In genomic region chr7:129865093-129865931, GRCh38 we compare ENCODE assay signal across 10 cellular contexts.
A peak's percentile ranks its signal among the peaks of the same experiment; 100 is the strongest.
DNase-seq lines count a peak whose midpoint lies in the region; TF ChIP-seq lines count a peak whose summit lies in the region.
"Had no signal": no experiment of that assay in that cellular context is flagged by ENCODE, and none has a peak within 500 bp of the region (broad histone marks: within the 10 kb centered on the region; RNA-seq: fewer than 3 reads in every experiment).

No MANE protein-coding gene starts in this region.

- TF ChIP-seq CTCF in KMS-11 (conservative IDR thresholded peaks at IDR 0.05; ENCODE audit: low read depth, low read length), result no peak
- no peak for TF ChIP-seq CTCF in ascending aorta (IDR thresholded peaks at IDR 0.05)
- no peak for TF ChIP-seq CTCF in testis (IDR thresholded peaks at IDR 0.05)

- H3K79me2 ChIP-seq in KMS-11 (ENCODE audit: insufficient read depth, low read depth), result peaks cover 17% of the 10 kb centered on the region

- no peak for DNase-seq in ascending aorta (ENCODE audit: low spot score in 2 of 2)
- peak; percentile 58 for DNase-seq in iris pigment epithelial cell (ENCODE audit: low read depth)
- DNase-seq in testis, result no peak
- no peak for DNase-seq in stimulated activated CD4-positive, alpha-beta T cell treated with anti-CD3 and anti-CD28 coated beads, Interleukin-4, amount 100 ng/mL, for 24 hours
- DNase-seq in NCI-H2081 treated with DMSO at 0.1 percent for 48 hours (lab: John Stamatoyannopoulos, UW), result no peak
- no peak for DNase-seq in SIG-M5 treated with dmso at 0.1 percent for 504 hours (lab: John Stamatoyannopoulos, UW; ENCODE audit: unreplicated experiment)
- DNase-seq: DMS53, lower lobe of right lung, NCI-H1930 had no signal

- H3K4me3 ChIP-seq in KMS-11 (IDR thresholded peaks at IDR 0.05; ENCODE audit: insufficient read depth, low read depth, low read length) (no peak overlapping the region), ascending aorta (peak overlapping the region in 1 of 2 donors; percentile 41), testis (no peak overlapping the region)
- H3K4me3 ChIP-seq: lower lobe of right lung had no signal

- H3K9me3 ChIP-seq in ascending aorta (no peaks in the 10 kb centered on the region), testis (no peaks in the 10 kb centered on the region)
- H3K9me3 ChIP-seq: lower lobe of right lung had no signal

- no peak overlapping the region for H3K9ac ChIP-seq in KMS-11

- H2AFZ ChIP-seq in KMS-11 (ENCODE audit: low read depth), result no peak overlapping the region

- H3K36me3 ChIP-seq in KMS-11 (ENCODE audit: insufficient read depth) (no peaks in the 10 kb centered on the region), ascending aorta (no peaks in the 10 kb centered on the region), testis (ENCODE audit: low read depth, missing control alignments) (no peaks in the 10 kb centered on the region)
- H3K36me3 ChIP-seq: lower lobe of right lung had no signal

- H3K27ac ChIP-seq in KMS-11 (no peak overlapping the region), ascending aorta (peak overlapping the region; percentile 88 to 96), testis (peak overlapping the region; percentile 41 to 68)

- H3K27me3 ChIP-seq in KMS-11 (ENCODE audit: insufficient read depth, low read depth) (no peaks in the 10 kb centered on the region), ascending aorta (no peaks in the 10 kb centered on the region), testis (no peaks in the 10 kb centered on the region)

- WGBS in testis, 2 donors, result 80 to 83% methylated on average over 4 of the region's 4 CpGs

- intact Hi-C loops in ascending aorta (cut with DNase I) (loop anchor here (2.0 to 10.0 kb wide), 2 partner anchors 83 to 1029 kb away; no protein-coding TSS in a partner anchor), testis (cut with DNase I; ENCODE audit: low total_unique reads) (no loop called here)

- peaks cover 3% of the 10 kb centered on the region; the same call in 1 of the 2 replicates for H4K20me1 ChIP-seq in KMS-11 (ENCODE audit: insufficient read depth)

- H3K4me1 ChIP-seq in KMS-11 (ENCODE audit: low read depth, poor library complexity, severe bottlenecking), result peaks cover 51% of the 10 kb centered on the region
- H3K4me1 ChIP-seq in ascending aorta, result peaks cover 13 to 79% of the 10 kb centered on the region in 2 donors
- peaks cover 42% of the 10 kb centered on the region for H3K4me1 ChIP-seq in testis

- H3K4me2 ChIP-seq in KMS-11, result peak overlapping the region; percentile 1; the same call in 1 of the 2 replicates

- no peak for TF ChIP-seq POLR2A in testis (IDR thresholded peaks at IDR 0.05)
